ENCODE assay signal across 8 cellular contexts in genomic region chr11:117458275-117459120, GRCh38.
A peak's percentile ranks its signal among the peaks of the same experiment; 100 is the strongest.
DNase-seq lines count a peak whose midpoint lies in the region; ATAC-seq, FAIRE-seq and TF ChIP-seq lines count a peak whose summit lies in the region.

No MANE protein-coding gene starts in this region.

- TF ChIP-seq CTCF in WERI-Rb-1 (IDR thresholded peaks at IDR 0.05; ENCODE audit: low read depth, low read length) (no peak), osteoblast (IDR thresholded peaks at IDR 0.05; ENCODE audit: extremely low read depth, low read depth, low read length) (no peak), type B pancreatic cell (conservative IDR thresholded peaks at IDR 0.05) (no peak), BE2C (IDR thresholded peaks at IDR 0.05; ENCODE audit: low read depth, low read length) (no peak)

- ATAC-seq in HG02852 (IDR thresholded peaks at IDR 0.05; ENCODE audit: unreplicated experiment) (peak; percentile 38), HG03521 (IDR thresholded peaks at IDR 0.05; ENCODE audit: unreplicated experiment) (no peak)

- H3K36me3 ChIP-seq in WERI-Rb-1 (no peaks in the 10 kb centered on the region), osteoblast (ENCODE audit: insufficient read depth, low read length) (no peaks in the 10 kb centered on the region), BE2C (no peaks in the 10 kb centered on the region)

- H4K20me1 ChIP-seq in osteoblast (ENCODE audit: insufficient read depth, low read length), result no peaks in the 10 kb centered on the region

- H3K9me3 Mint-ChIP-seq in type B pancreatic cell, result peaks cover 6% of the 10 kb centered on the region

- H3K4me3 ChIP-seq in WERI-Rb-1 (ENCODE audit: low read depth, low read length), result no peak overlapping the region
- H3K4me3 ChIP-seq in osteoblast (ENCODE audit: insufficient read depth, low read length), result no peak overlapping the region
- H3K4me3 ChIP-seq in BE2C (ENCODE audit: low read depth, low read length), result no peak overlapping the region

- DNase-seq in GM12891 (ENCODE audit: insufficient read length, low spot score), result peak; percentile 50
- peak; percentile 47 for DNase-seq in WERI-Rb-1
- peak; percentile 66 for DNase-seq in osteoblast (ENCODE audit: insufficient read length, low spot score, missing footprints)
- DNase-seq in amniotic stem cell (lab: John Stamatoyannopoulos, UW), result no peak
- no peak for DNase-seq in type B pancreatic cell (ENCODE audit: extremely low spot score, unreplicated experiment)
- DNase-seq in BE2C, result no peak

- peak overlapping the region; percentile 84 for H3K27ac ChIP-seq in WERI-Rb-1
- no peak overlapping the region for H3K27ac ChIP-seq in osteoblast (ENCODE audit: low read depth, low read length)

- peak; percentile 20 for FAIRE-seq in GM12891 (lab: Jason Lieb, UNC)

- H3K4me1 Mint-ChIP-seq in type B pancreatic cell (ENCODE audit: unreplicated experiment), result peaks cover 12% of the 10 kb centered on the region

- H3K27ac Mint-ChIP-seq in type B pancreatic cell, result no peak overlapping the region

- no peaks in the 10 kb centered on the region for H3K79me2 ChIP-seq in osteoblast (ENCODE audit: insufficient read depth, low read length)

- no peak for TF ChIP-seq POLR2A in GM12891 (IDR thresholded peaks at IDR 0.05; ENCODE audit: low read depth, low read length)

- H3K27me3 ChIP-seq in WERI-Rb-1 (ENCODE audit: insufficient read depth, low read depth, severe bottlenecking) (no peaks in the 10 kb centered on the region), osteoblast (ENCODE audit: insufficient read depth, low read length) (peaks cover 4% of the 10 kb centered on the region), BE2C (no peaks in the 10 kb centered on the region)

- H3K4me1 ChIP-seq in osteoblast (ENCODE audit: insufficient read depth, low read length) (no peaks in the 10 kb centered on the region), BE2C (peaks cover 46% of the 10 kb centered on the region)

- peaks cover 19% of the 10 kb centered on the region for H3K27me3 Mint-ChIP-seq in type B pancreatic cell

- H3K9me3 ChIP-seq in WERI-Rb-1 (ENCODE audit: severe bottlenecking) (peaks cover 7% of the 10 kb centered on the region), osteoblast (ENCODE audit: low read depth, low read length) (no peaks in the 10 kb centered on the region), BE2C (no peaks in the 10 kb centered on the region)

- H3K4me3 Mint-ChIP-seq in type B pancreatic cell, result no peak overlapping the region

- H2AFZ ChIP-seq in osteoblast (ENCODE audit: low read length), result no peak overlapping the region

- H3K36me3 Mint-ChIP-seq in type B pancreatic cell, result peaks cover 5% of the 10 kb centered on the region

- no peak overlapping the region for H3K4me2 ChIP-seq in osteoblast (ENCODE audit: insufficient read depth, low read length)

TF ChIP-seq in GM12891, 5 proteins besides CTCF, POLR2A, EP300 and RAD21:
- TF ChIP-seq PAX5 (IDR thresholded peaks at IDR 0.05; ENCODE audit: insufficient read depth, low read length, severe bottlenecking) (no peak), TAF1 (IDR thresholded peaks at IDR 0.05; ENCODE audit: low read depth, low read length) (no peak), POLR2AphosphoS5 (IDR thresholded peaks at IDR 0.05; ENCODE audit: low read depth, low read length) (no peak), SPI1 (IDR thresholded peaks at IDR 0.05; ENCODE audit: low read depth, low read length) (no peak)

Comparison
In these comparisons a context has a peak if more than half of its experiments do, and no peak if none do; other contexts are left out.
1. DNase-seq: peak in GM12891 (single experiment), WERI-Rb-1 (single experiment) and osteoblast (single experiment); none in amniotic stem cell (single experiment), type B pancreatic cell (single experiment) and BE2C (single experiment).